In the genomic region with DNA sequence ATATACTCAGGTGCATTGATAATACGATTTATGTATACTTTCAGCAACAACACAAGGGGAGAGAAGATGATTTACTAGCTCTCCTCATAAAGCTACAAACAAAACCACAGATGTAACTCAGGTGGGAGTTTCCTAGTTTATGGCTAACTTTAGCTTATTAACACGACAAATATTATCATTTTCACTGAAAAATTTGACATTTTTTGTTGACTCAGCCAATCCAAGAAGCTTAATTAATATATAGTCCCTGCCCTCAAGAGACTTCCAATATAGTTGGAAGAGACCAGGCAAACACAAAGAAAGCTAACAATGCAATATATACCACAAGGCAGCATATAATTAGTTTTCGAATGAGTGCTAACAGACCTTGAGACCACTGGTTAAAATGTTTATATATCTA, we compare ENCODE assay signal across 8 cellular contexts. TPM values are rescaled to one million over a fixed set of nuclear protein-coding genes. Genes with fewer than 3 reads are reported as not detected.
DNase-seq lines count a peak whose midpoint lies in the region; ATAC-seq and TF ChIP-seq lines count a peak whose summit lies in the region.

No MANE protein-coding gene starts in this region.

- POLR2A ChIA-PET in A673 (lab: Charles Lee; ENCODE audit: low non-redundant PET) = no interaction called here

- no peak for TF ChIP-seq CTCF in A673 (conservative IDR thresholded peaks at IDR 0.05; ENCODE audit: low read depth, low read length)
- no peak for TF ChIP-seq CTCF in brain microvascular endothelial cell (IDR thresholded peaks at IDR 0.05; ENCODE audit: low read depth, low read length, missing control alignments)
- no peak for TF ChIP-seq CTCF in mesothelial cell of epicardium (IDR thresholded peaks at IDR 0.05; ENCODE audit: unreplicated experiment)

- in situ Hi-C loops in brain microvascular endothelial cell (cut with HindIII; ENCODE audit: low pct_ligation_motif_present, low sequenced_read_pairs) = no loop called here

- no TSS peak for BruUV-seq in A673 (replicated peaks; lab: Mats Ljungman, UMichigan)

- H3K4me3 ChIP-seq in A673 (ENCODE audit: low read depth, low read length, poor library complexity, severe bottlenecking) = peak overlapping the region; percentile 75
- H3K4me3 ChIP-seq in brain microvascular endothelial cell (ENCODE audit: low read depth, low read length) = peak overlapping the region; percentile 99

- intact Hi-C loops in A673 (cut with micrococcal nuclease; ENCODE audit: unreplicated experiment) = no loop called here

- no peaks in the 10 kb centered on the region for H3K27me3 Mint-ChIP-seq in mesothelial cell of epicardium (ENCODE audit: low read depth)

- peak overlapping the region; percentile 59 for H3K27ac Mint-ChIP-seq in mesothelial cell of epicardium

- ATAC-seq in GM19351 (IDR thresholded peaks at IDR 0.05; ENCODE audit: unreplicated experiment) (no peak), GM19023 (IDR thresholded peaks at IDR 0.05; ENCODE audit: unreplicated experiment) (no peak)

- H3K36me3 Mint-ChIP-seq in mesothelial cell of epicardium = peaks cover 8% of the 10 kb centered on the region

- CTCF ChIA-PET in A673 (lab: Charles Lee) = interaction anchor here (0.6 kb wide), 1 partner anchor 332 kb away, joined by 4 read pairs; no protein-coding TSS in a partner anchor

- peaks cover 1% of the 10 kb centered on the region for H3K9me3 Mint-ChIP-seq in mesothelial cell of epicardium

- H3K36me3 ChIP-seq in A673 (ENCODE audit: insufficient read depth, low read length, poor library complexity, severe bottlenecking) (peaks cover 9% of the 10 kb centered on the region), brain microvascular endothelial cell (replicated peaks) (peaks cover 3% of the 10 kb centered on the region)

- H3K27ac ChIP-seq in A673 (ENCODE audit: low read depth, low read length, poor library complexity, severe bottlenecking) (no peak overlapping the region), brain microvascular endothelial cell (no peak overlapping the region)

- no peaks in the 10 kb centered on the region for H3K9me3 ChIP-seq in A673 (ENCODE audit: low read depth, low read length, poor library complexity, severe bottlenecking)

- peaks cover 20% of the 10 kb centered on the region for H3K4me1 Mint-ChIP-seq in mesothelial cell of epicardium

- peak; percentile 17 for DNase-seq in A673 (ENCODE audit: low spot score)
- peak; percentile 11 for DNase-seq in HT-29 (ENCODE audit: low spot score)
- no peak for DNase-seq in brain microvascular endothelial cell
- no peak for DNase-seq in mesothelial cell of epicardium (ENCODE audit: low spot score in 2 of 2, unreplicated experiment in 2 of 2)
- DNase-seq in NCI-H1048 (lab: John Stamatoyannopoulos, UW) = no peak
- no peak for DNase-seq in NCI-H345 (lab: John Stamatoyannopoulos, UW)

- H3K27me3 ChIP-seq in A673 (replicated peaks; ENCODE audit: insufficient read depth, low read depth, low read length, poor library complexity) = no peaks in the 10 kb centered on the region
- H3K27me3 ChIP-seq in brain microvascular endothelial cell (replicated peaks) = no peaks in the 10 kb centered on the region

- H3K4me3 Mint-ChIP-seq in mesothelial cell of epicardium = peak overlapping the region; percentile 96

- no peaks in the 10 kb centered on the region for H3K4me1 ChIP-seq in A673 (ENCODE audit: insufficient read depth, low read length, poor library complexity, severe bottlenecking)

RNA-seq across cellular contexts. Expression of a gene that starts 0.8 kb away (rescaled TPM):
- total RNA-seq in A673 (2021) (152 and 164 TPM in 2 replicates), mesothelial cell of epicardium (54.4 to 58.9 TPM (median 58.6 TPM) in 3 replicates)
- 25.2 and 27.3 TPM in 2 replicates for total RNA-seq in HT-29 (2014; rRNA removed; shearing (Covaris generic))

RNA-seq across cellular contexts. Expression of a gene that starts 1.4 kb away (rescaled TPM):
- total RNA-seq in A673 (2021) = 5.1 and 7.1 TPM in 2 replicates
- 0.37 and 5.2 TPM in 2 replicates for total RNA-seq in HT-29 (2014; rRNA removed; shearing (Covaris generic))
- 13.7 to 17.0 TPM (median 16.8 TPM) in 3 replicates for total RNA-seq in mesothelial cell of epicardium

RNA-seq across cellular contexts. Expression of a gene that starts 39.1 kb away (rescaled TPM):
- total RNA-seq in A673 (2021) (3.2 and 4.7 TPM in 2 replicates), mesothelial cell of epicardium (9.9 to 13.4 TPM (median 11.8 TPM) in 3 replicates)
- total RNA-seq in HT-29 (2014; rRNA removed; shearing (Covaris generic)) = 0.97 TPM in 1 of 2 replicates, not detected in the other

Comparison
In these comparisons a context has a peak if more than half of its experiments do, and no peak if none do; other contexts are left out.
1. DNase-seq: peak in A673 (single experiment) and HT-29 (single experiment); none in brain microvascular endothelial cell (single experiment), mesothelial cell of epicardium (0 of 2), NCI-H1048 (single experiment) and NCI-H345 (single experiment).